Comparison of ENCODE assay signal across 22 cellular contexts in genomic region chr7:155497149-155497901, GRCh38. TPM values are rescaled to one million over a fixed set of nuclear protein-coding genes. Genes with fewer than 3 reads are reported as not detected.
A peak's percentile ranks its signal among the peaks of the same experiment; 100 is the strongest.
DNase-seq lines count a peak whose midpoint lies in the region; ATAC-seq and TF ChIP-seq lines count a peak whose summit lies in the region.
"Had no signal": no experiment of that assay in that cellular context is flagged by ENCODE, and none has a peak within 500 bp of the region (broad histone marks: within the 10 kb centered on the region; RNA-seq: fewer than 3 reads in every experiment).

No MANE protein-coding gene starts in this region.

- no peak overlapping the region for H3K27ac Mint-ChIP-seq in natural killer cell treated with Interleukin-12 subunit alpha and Interleukin-12 subunit beta and Interleukin-15 and Interleukin-18, amount 100 ng/mL, for 72 hours
- no peak overlapping the region for H3K27ac Mint-ChIP-seq in natural killer cell
- no peak overlapping the region for H3K27ac Mint-ChIP-seq in endodermal cell
- H3K27ac Mint-ChIP-seq in neural progenitor cell, result peak overlapping the region; percentile 42
- H3K27ac Mint-ChIP-seq: CD4-positive, alpha-beta T cell; H9 had no signal

- no peak overlapping the region for H3K4me3 Mint-ChIP-seq in natural killer cell treated with Interleukin-12 subunit alpha and Interleukin-12 subunit beta and Interleukin-15 and Interleukin-18, amount 100 ng/mL, for 72 hours
- H3K4me3 Mint-ChIP-seq in natural killer cell, result no peak overlapping the region
- H3K4me3 Mint-ChIP-seq in endodermal cell, result no peak overlapping the region
- no peak overlapping the region for H3K4me3 Mint-ChIP-seq in neural progenitor cell
- H3K4me3 Mint-ChIP-seq: CD4-positive, alpha-beta T cell; H9 had no signal

- ATAC-seq in natural killer cell treated with Interleukin-12 subunit alpha and Interleukin-12 subunit beta and Interleukin-15 and Interleukin-18, amount 100 ng/mL, for 72 hours, result peak; percentile 51 to 67
- ATAC-seq in natural killer cell, result no peak
- no peak for ATAC-seq in GM21737 (IDR thresholded peaks at IDR 0.05; ENCODE audit: unreplicated experiment)

- no peak overlapping the region for H3K9ac ChIP-seq in endodermal cell (ENCODE audit: extremely low read depth, low read length, poor library complexity, severe bottlenecking)
- no peak overlapping the region for H3K9ac ChIP-seq in neural progenitor cell
- H3K9ac ChIP-seq: BLaER1 had no signal

- WGBS in endodermal cell (ENCODE audit: insufficient coverage in 1 of 2, insufficient read length in 1 of 2), 2 experiments, result 81% methylated on average over 12 to 26 of the region's 26 CpGs

- H4K20me1 ChIP-seq in neural progenitor cell (ENCODE audit: low read depth), result peaks cover 20% of the 10 kb centered on the region

- no peaks in the 10 kb centered on the region for H3K4me1 Mint-ChIP-seq in natural killer cell treated with Interleukin-12 subunit alpha and Interleukin-12 subunit beta and Interleukin-15 and Interleukin-18, amount 100 ng/mL, for 72 hours (ENCODE audit: low read depth in 2 of 2)
- H3K4me1 Mint-ChIP-seq in natural killer cell (no peaks in the 10 kb centered on the region), endodermal cell (peaks cover 12% of the 10 kb centered on the region), neural progenitor cell (peaks cover 48% of the 10 kb centered on the region)

- H3K27me3 ChIP-seq in endodermal cell (ENCODE audit: control insufficient read depth, insufficient read depth, low read length, poor library complexity, severe bottlenecking) (peaks cover 71% of the 10 kb centered on the region), neural progenitor cell (peaks cover 100% of the 10 kb centered on the region)

- H3K36me3 ChIP-seq in endodermal cell (ENCODE audit: control insufficient read depth, insufficient read depth, low read length) (no peaks in the 10 kb centered on the region), neural progenitor cell (no peaks in the 10 kb centered on the region)
- H3K36me3 ChIP-seq: BLaER1, MG63, Peyer's patch had no signal

- H3K4me1 ChIP-seq in endodermal cell (ENCODE audit: control insufficient read depth, insufficient read depth, low read length), result no peaks in the 10 kb centered on the region
- no peaks in the 10 kb centered on the region for H3K4me1 ChIP-seq in neural progenitor cell
- H3K4me1 ChIP-seq: Caco-2, Peyer's patch had no signal

- H3K9me3 Mint-ChIP-seq in natural killer cell treated with Interleukin-12 subunit alpha and Interleukin-12 subunit beta and Interleukin-15 and Interleukin-18, amount 100 ng/mL, for 72 hours, result no peaks in the 10 kb centered on the region
- H3K9me3 Mint-ChIP-seq in natural killer cell (no peaks in the 10 kb centered on the region), endodermal cell (no peaks in the 10 kb centered on the region), neural progenitor cell (no peaks in the 10 kb centered on the region)
- H3K9me3 Mint-ChIP-seq: CD4-positive, alpha-beta T cell; H9 had no signal

- no peak overlapping the region for H3K4me3 ChIP-seq in endodermal cell (ENCODE audit: low read length)
- no peak overlapping the region for H3K4me3 ChIP-seq in neural progenitor cell
- H3K4me3 ChIP-seq: BLaER1, MG63, Peyer's patch had no signal

- H2AFZ ChIP-seq in neural progenitor cell (replicated peaks), result no peak overlapping the region

- H3K9me3 ChIP-seq in endodermal cell (ENCODE audit: control insufficient read depth, low read length), result no peaks in the 10 kb centered on the region
- H3K9me3 ChIP-seq in neural progenitor cell (ENCODE audit: low read depth), result no peaks in the 10 kb centered on the region
- H3K9me3 ChIP-seq: BLaER1, Caco-2, MG63, Peyer's patch had no signal

- no peak overlapping the region for H3K4me2 ChIP-seq in neural progenitor cell
- H3K4me2 ChIP-seq: BLaER1 had no signal

- no peak for DNase-seq in natural killer cell treated with Interleukin-12 subunit alpha and Interleukin-12 subunit beta and Interleukin-15 and Interleukin-18, amount 100 ng/mL, for 72 hours (ENCODE audit: low spot score)
- no peak for DNase-seq in natural killer cell
- DNase-seq in endodermal cell, result peak; percentile 47
- DNase-seq in neural progenitor cell (ENCODE audit: low spot score), result no peak
- no peak for DNase-seq in SK-N-DZ (ENCODE audit: low spot score)
- DNase-seq in HPDE6-E6E7 (ENCODE audit: extremely low spot score), result no peak
- DNase-seq in SW 1271 (lab: John Stamatoyannopoulos, UW), result no peak
- DNase-seq: ACHN; Caco-2; CD4-positive, alpha-beta T cell; H9; MG63; NCI-H1417; NCI-H187; NCI-H446; NCI-H526; Peyer's patch had no signal

- H3K27ac ChIP-seq in endodermal cell (ENCODE audit: low read depth, low read length) (no peak overlapping the region), neural progenitor cell (no peak overlapping the region)
- H3K27ac ChIP-seq: 22Rv1, BLaER1, Peyer's patch had no signal

- peaks cover 24 to 45% of the 10 kb centered on the region in 2 donors for H3K27me3 Mint-ChIP-seq in natural killer cell treated with Interleukin-12 subunit alpha and Interleukin-12 subunit beta and Interleukin-15 and Interleukin-18, amount 100 ng/mL, for 72 hours
- H3K27me3 Mint-ChIP-seq in natural killer cell (ENCODE audit: low read depth in 2 of 2), result peaks cover 27 to 46% of the 10 kb centered on the region in 2 donors
- H3K27me3 Mint-ChIP-seq in endodermal cell (ENCODE audit: insufficient read depth), result peaks cover 80% of the 10 kb centered on the region
- peaks cover 23% of the 10 kb centered on the region for H3K27me3 Mint-ChIP-seq in neural progenitor cell (ENCODE audit: insufficient read depth, low read depth)

- H3K79me2 ChIP-seq in neural progenitor cell (ENCODE audit: low read depth), result no peaks in the 10 kb centered on the region

- TF ChIP-seq CTCF in natural killer cell (IDR thresholded peaks at IDR 0.05) (no peak), endodermal cell (conservative IDR thresholded peaks at IDR 0.05) (no peak), neural progenitor cell (IDR thresholded peaks at IDR 0.05) (no peak)

- no peaks in the 10 kb centered on the region for H3F3A ChIP-seq in neural progenitor cell (ENCODE audit: low read depth)

- no peaks in the 10 kb centered on the region for H3K36me3 Mint-ChIP-seq in natural killer cell treated with Interleukin-12 subunit alpha and Interleukin-12 subunit beta and Interleukin-15 and Interleukin-18, amount 100 ng/mL, for 72 hours
- H3K36me3 Mint-ChIP-seq in natural killer cell (no peaks in the 10 kb centered on the region), endodermal cell (ENCODE audit: low read depth) (no peaks in the 10 kb centered on the region), neural progenitor cell (peaks cover 17% of the 10 kb centered on the region)

- intact Hi-C loops in natural killer cell (cut with micrococcal nuclease), result no loop called here

RNA-seq across cellular contexts. Expression of gene EN2, which starts 39.4 kb away (rescaled TPM):
- under 1 TPM in 1 of 2 donors, not detected in 1; 0.07 TPM for total RNA-seq in natural killer cell treated with Interleukin-12 subunit alpha and Interleukin-12 subunit beta and Interleukin-15 and Interleukin-18, amount 100 ng/mL, for 72 hours
- total RNA-seq in natural killer cell (not detected), endodermal cell (not detected), neural progenitor cell (ENCODE audit: low replicate concordance) (not detected in 2 replicates)
- polyA plus RNA-seq in endodermal cell (2013, experiment 1 of 2), result 16.1 TPM
- polyA plus RNA-seq in endodermal cell (2013, experiment 2 of 2), result 19.3 TPM
- not detected in 2 replicates for polyA plus RNA-seq in SK-N-DZ (2014; cell fraction: cytosol; rRNA removed)
- polyA plus RNA-seq in SK-N-DZ (2014; cell fraction: nucleus; rRNA removed), result not detected in 2 replicates
- total RNA-seq: CD4-positive, alpha-beta T cell; OCI-LY7; Peyer's patch had no signal

RNA-seq across cellular contexts. Expression of gene CNPY1, which starts 49.0 kb away (rescaled TPM):
- total RNA-seq in natural killer cell treated with Interleukin-12 subunit alpha and Interleukin-12 subunit beta and Interleukin-15 and Interleukin-18, amount 100 ng/mL, for 72 hours, result not detected
- not detected for total RNA-seq in natural killer cell
- total RNA-seq in endodermal cell, result under 1 TPM in 1 of 2 donors, not detected in 1; 0.33 TPM
- polyA plus RNA-seq in endodermal cell (2013, experiment 1 of 2), result 18.5 TPM
- polyA plus RNA-seq in endodermal cell (2013, experiment 2 of 2), result 22.2 TPM
- total RNA-seq in neural progenitor cell (ENCODE audit: low replicate concordance), result not detected in 2 replicates
- polyA plus RNA-seq in SK-N-DZ (2014; cell fraction: cytosol; rRNA removed), result not detected in 2 replicates
- not detected in 2 replicates for polyA plus RNA-seq in SK-N-DZ (2014; cell fraction: nucleus; rRNA removed)
- total RNA-seq: Caco-2; CD4-positive, alpha-beta T cell; H9; LHCN-M2; OCI-LY7 had no signal

Comparison
In these comparisons a context has a peak if more than half of its experiments do, and no peak if none do; other contexts are left out.
1. ATAC-seq: peak in natural killer cell treated with Interleukin-12 subunit alpha and Interleukin-12 subunit beta and Interleukin-15 and Interleukin-18, amount 100 ng/mL, for 72 hours (2 of 2); none in natural killer cell (0 of 3) and GM21737 (single experiment).